9 cellular contexts compared by ENCODE assay signal in the genomic region with DNA sequence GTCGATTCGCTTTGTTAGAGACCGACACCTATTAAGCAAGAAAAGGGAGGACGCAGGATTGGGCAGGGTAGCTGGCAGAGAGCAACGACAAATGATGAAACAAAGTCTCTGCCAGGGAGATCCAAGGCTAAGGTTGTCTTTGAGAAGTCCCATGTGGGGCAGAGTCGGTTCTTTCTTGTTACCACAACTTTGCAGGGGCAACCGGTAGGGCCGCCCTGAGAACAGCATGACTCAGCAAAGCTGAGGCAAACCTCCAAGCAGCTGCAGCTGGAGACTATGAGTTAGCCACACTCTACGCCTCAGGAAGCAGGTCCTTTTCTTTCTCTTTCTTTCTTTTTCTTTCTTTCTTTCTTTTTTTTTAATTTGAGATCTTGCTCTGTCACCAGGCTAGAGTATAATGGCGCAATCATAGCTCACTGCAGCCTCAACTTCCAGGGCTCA.
DNase-seq lines count a peak whose midpoint lies in the region; ATAC-seq and TF ChIP-seq lines count a peak whose summit lies in the region.
"Had no signal": no experiment of that assay in that cellular context is flagged by ENCODE, and none has a peak within 500 bp of the region (broad histone marks: within the 10 kb centered on the region; RNA-seq: fewer than 3 reads in every experiment).

No MANE protein-coding gene starts in this region.

- peak overlapping the region; percentile 36 for H3K4me2 ChIP-seq in OCI-LY1 (ENCODE audit: low read length)

- H3K9me2 ChIP-seq in OCI-LY1 (ENCODE audit: low read depth, low read length), result no peaks in the 10 kb centered on the region

- no peaks in the 10 kb centered on the region for H3K36me3 Mint-ChIP-seq in activated naive CD4-positive, alpha-beta T cell treated with anti-CD3 and anti-CD28 coated beads for 36 hours (ENCODE audit: low read depth)

- H3K4me1 ChIP-seq in OCI-LY1 (ENCODE audit: insufficient read depth, low read length, severe bottlenecking), result peaks cover 58% of the 10 kb centered on the region

- H3K27me3 ChIP-seq in OCI-LY1 (ENCODE audit: insufficient read depth, low read length), result no peaks in the 10 kb centered on the region
- H3K27me3 ChIP-seq: dorsolateral prefrontal cortex had no signal

- intact Hi-C loops in activated naive CD4-positive, alpha-beta T cell treated with anti-CD3 and anti-CD28 coated beads for 36 hours (cut with micrococcal nuclease), result no loop called here

- H3K27ac Mint-ChIP-seq in activated naive CD4-positive, alpha-beta T cell treated with anti-CD3 and anti-CD28 coated beads for 36 hours, result no peak overlapping the region

- CTCF ChIA-PET in activated naive CD4-positive, alpha-beta T cell treated with anti-CD3 and anti-CD28 coated beads for 36 hours (lab: Charles Lee), result no interaction called here

- H2AFZ ChIP-seq in OCI-LY1 (ENCODE audit: low read length), result peak overlapping the region; percentile 44; the same call in 1 of the 2 replicates

- peaks cover 14% of the 10 kb centered on the region for H3K27me3 Mint-ChIP-seq in activated naive CD4-positive, alpha-beta T cell treated with anti-CD3 and anti-CD28 coated beads for 36 hours (ENCODE audit: low read depth)

- peak overlapping the region; percentile 39 for H3K9ac ChIP-seq in OCI-LY1 (ENCODE audit: low read length)

- H3K4me3 ChIP-seq in OCI-LY1 (ENCODE audit: low read depth, low read length, poor library complexity, severe bottlenecking), result no peak overlapping the region

- H3K9me3 Mint-ChIP-seq in activated naive CD4-positive, alpha-beta T cell treated with anti-CD3 and anti-CD28 coated beads for 36 hours, result no peaks in the 10 kb centered on the region

- no peaks in the 10 kb centered on the region for H3K36me3 ChIP-seq in OCI-LY1 (ENCODE audit: insufficient read depth, low read length)

- H3K27ac ChIP-seq in OCI-LY1 (ENCODE audit: low read depth, low read length, poor library complexity, severe bottlenecking), result peak overlapping the region; percentile 76

- peaks cover 5% of the 10 kb centered on the region; the same call in 1 of the 2 replicates for H3F3A ChIP-seq in OCI-LY1 (ENCODE audit: insufficient read depth, low read length)

- no peak for TF ChIP-seq CTCF in OCI-LY1 (IDR thresholded peaks at IDR 0.05; ENCODE audit: low read length)

- H3K4me1 Mint-ChIP-seq in activated naive CD4-positive, alpha-beta T cell treated with anti-CD3 and anti-CD28 coated beads for 36 hours (ENCODE audit: low read depth), result peaks cover 8% of the 10 kb centered on the region

- ATAC-seq in HG02973 (IDR thresholded peaks at IDR 0.05; ENCODE audit: unreplicated experiment), result peak; percentile 77

- no peak overlapping the region for H3K4me3 Mint-ChIP-seq in activated naive CD4-positive, alpha-beta T cell treated with anti-CD3 and anti-CD28 coated beads for 36 hours

- H3K79me2 ChIP-seq in OCI-LY1 (ENCODE audit: insufficient read depth, low read length), result no peaks in the 10 kb centered on the region

- no peaks in the 10 kb centered on the region for H3K9me3 ChIP-seq in OCI-LY1 (ENCODE audit: low read length)

- H4K20me1 ChIP-seq in OCI-LY1 (ENCODE audit: insufficient read depth, low read length), result no peaks in the 10 kb centered on the region

- peak; percentile 8 for DNase-seq in NK-92 treated with Interleukin-12 subunit alpha and Interleukin-12 subunit beta, amount 100 ng/mL, for 24 hours (lab: John Stamatoyannopoulos, UW)
- DNase-seq in NK-92 (lab: John Stamatoyannopoulos, UW; ENCODE audit: unreplicated experiment), result no peak
- peak; percentile 71 for DNase-seq in activated naive CD4-positive, alpha-beta T cell treated with anti-CD3 and anti-CD28 coated beads for 36 hours
- DNase-seq in iPS-NIHi7 (ENCODE audit: extremely low spot score), result peak; percentile 44
- peak; percentile 32 to 50 for DNase-seq in stimulated activated CD8-positive, alpha-beta memory T cell treated with anti-CD3 and anti-CD28 coated beads, Interleukin-15, amount 100 ng/mL, for 48 hours (ENCODE audit: low read depth in 2 of 2)
- no peak for DNase-seq in NCI-H526 treated with DMSO at 0.1 percent for 48 hours (lab: John Stamatoyannopoulos, UW)

Comparison
In these comparisons a context has a peak if more than half of its experiments do, and no peak if none do; other contexts are left out.
1. DNase-seq: peak in NK-92 treated with Interleukin-12 subunit alpha and Interleukin-12 subunit beta, amount 100 ng/mL, for 24 hours (single experiment), activated naive CD4-positive, alpha-beta T cell treated with anti-CD3 and anti-CD28 coated beads for 36 hours (single experiment), iPS-NIHi7 (single experiment) and stimulated activated CD8-positive, alpha-beta memory T cell treated with anti-CD3 and anti-CD28 coated beads, Interleukin-15, amount 100 ng/mL, for 48 hours (2 of 2); none in NK-92 (single experiment) and NCI-H526 treated with DMSO at 0.1 percent for 48 hours (single experiment).